In the genomic region with DNA sequence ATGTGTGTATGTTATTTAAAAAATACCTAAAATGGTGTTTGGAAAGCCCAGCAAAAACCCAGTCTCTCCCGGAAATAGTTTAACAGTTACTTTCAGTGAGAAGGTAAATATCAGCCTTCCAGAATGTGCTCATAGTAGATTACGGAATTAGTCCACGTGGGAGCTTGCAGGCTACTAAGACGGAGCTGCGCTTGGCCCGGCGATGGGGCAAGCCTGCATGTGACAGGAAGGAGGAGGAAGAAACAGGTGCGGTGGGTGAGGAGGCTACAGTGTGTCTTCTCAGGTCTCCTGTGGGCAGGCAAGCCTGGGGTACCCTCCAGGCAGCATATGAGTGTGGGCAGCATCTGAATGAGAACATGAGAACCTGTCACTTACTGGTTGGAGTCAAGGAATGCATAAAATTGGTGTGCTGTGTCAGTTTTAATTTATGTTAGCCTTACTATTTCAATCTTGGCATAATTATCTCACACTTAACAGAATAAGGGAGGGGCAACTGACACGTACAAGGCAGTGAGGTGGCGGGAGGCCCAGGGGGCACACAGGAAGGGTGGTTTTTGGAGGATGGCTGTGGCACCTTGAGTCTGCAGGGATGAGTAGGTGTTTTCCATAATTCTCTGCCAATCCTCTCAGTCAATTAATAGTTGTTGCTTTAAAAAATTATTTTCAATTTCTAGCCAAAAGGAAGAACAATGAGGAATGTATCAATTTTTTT, we compare ENCODE assay signal across 16 cellular contexts. TPM values are rescaled to one million over a fixed set of nuclear protein-coding genes. Genes with fewer than 3 reads are reported as not detected.
A peak's percentile ranks its signal among the peaks of the same experiment; 100 is the strongest.
DNase-seq lines count a peak whose midpoint lies in the region; ATAC-seq and TF ChIP-seq lines count a peak whose summit lies in the region.
"Had no signal": no experiment of that assay in that cellular context is flagged by ENCODE, and none has a peak within 500 bp of the region (broad histone marks: within the 10 kb centered on the region; RNA-seq: fewer than 3 reads in every experiment).

No MANE protein-coding gene starts in this region.

- TF ChIP-seq EP300 in suprapubic skin (IDR thresholded peaks at IDR 0.05) = no peak

- peak; percentile 84 for DNase-seq in MCF 10A (ENCODE audit: unreplicated experiment)
- DNase-seq in breast epithelium (ENCODE audit: low spot score in 2 of 2) = no peak
- no peak for DNase-seq in left lung
- no peak for DNase-seq in suprapubic skin (ENCODE audit: low spot score in 2 of 2)
- no peak for DNase-seq in DMS 273 (lab: John Stamatoyannopoulos, UW; ENCODE audit: unreplicated experiment)
- DNase-seq in DMS114 treated with DMSO at 0.1 percent for 48 hours (lab: John Stamatoyannopoulos, UW; ENCODE audit: unreplicated experiment) = no peak
- DNase-seq: activated T-cell treated with anti-CD3 and anti-CD28 coated beads, Interleukin-2, amount 50 U/mL, for 4 hours; AML-193; hippocampal formation; NCI-H1048; NCI-H510A; stimulated activated naive B cell treated with anti-CD40 and anti-IgM and Interleukin-4, amounts not matched to agents 10 μg/mL and 1 μg/mL and 100 μg/mL, for 72 hours had no signal

- H3K27ac Mint-ChIP-seq in MCF 10A (ENCODE audit: low read depth, unreplicated experiment) = peak overlapping the region; percentile 86
- peak overlapping the region; percentile 20 for H3K27ac Mint-ChIP-seq in activated T-helper 17 cell treated with anti-CD3 and anti-CD28 coated beads, Interleukin-2, amount 50 U/mL, for 72 hours
- H3K27ac Mint-ChIP-seq: memory B cell; stimulated activated naive B cell treated with anti-CD40 and anti-IgM and Interleukin-4, amounts not matched to agents 10 μg/mL and 1 μg/mL and 100 μg/mL, for 72 hours had no signal

- BruUV-seq in MCF 10A (replicated peaks; lab: Mats Ljungman, UMichigan) = no TSS peak

- H3K36me3 ChIP-seq in breast epithelium = no peaks in the 10 kb centered on the region
- H3K36me3 ChIP-seq in left lung = no peaks in the 10 kb centered on the region
- H3K36me3 ChIP-seq in subcutaneous abdominal adipose tissue (ENCODE audit: control insufficient read depth in 5 of 5, insufficient read depth in 5 of 5, low read length in 5 of 5) = peaks cover 0 to 3% (median 0%) of the 10 kb centered on the region in 5 donors
- no peaks in the 10 kb centered on the region for H3K36me3 ChIP-seq in suprapubic skin

- TF ChIP-seq POLR2A in breast epithelium (IDR thresholded peaks at IDR 0.05) (no peak), suprapubic skin (IDR thresholded peaks at IDR 0.05) (no peak)

- POLR2A ChIA-PET in MCF 10A (lab: Yijun Ruan, JAX) = interaction anchor here (1.4 to 2.5 kb wide), 3 partner anchors 13 to 97 kb away, joined by 4 to 11 read pairs (median 7); a partner anchor contains a TSS

- H3K4me1 Mint-ChIP-seq in MCF 10A (ENCODE audit: insufficient read depth, unreplicated experiment) = peaks cover 42% of the 10 kb centered on the region
- no peaks in the 10 kb centered on the region for H3K4me1 Mint-ChIP-seq in activated T-helper 17 cell treated with anti-CD3 and anti-CD28 coated beads, Interleukin-2, amount 50 U/mL, for 72 hours
- H3K4me1 Mint-ChIP-seq: stimulated activated naive B cell treated with anti-CD40 and anti-IgM and Interleukin-4, amounts not matched to agents 10 μg/mL and 1 μg/mL and 100 μg/mL, for 72 hours had no signal

- no peaks in the 10 kb centered on the region for H3K27me3 Mint-ChIP-seq in MCF 10A (ENCODE audit: insufficient read depth, unreplicated experiment)
- peaks cover 8% of the 10 kb centered on the region for H3K27me3 Mint-ChIP-seq in activated T-helper 17 cell treated with anti-CD3 and anti-CD28 coated beads, Interleukin-2, amount 50 U/mL, for 72 hours

- H3K4me3 Mint-ChIP-seq in MCF 10A (ENCODE audit: unreplicated experiment) = peak overlapping the region; percentile 42
- H3K4me3 Mint-ChIP-seq in activated T-helper 17 cell treated with anti-CD3 and anti-CD28 coated beads, Interleukin-2, amount 50 U/mL, for 72 hours = no peak overlapping the region
- H3K4me3 Mint-ChIP-seq: activated T-cell treated with anti-CD3 and anti-CD28 coated beads, Interleukin-2, amount 50 U/mL, for 4 hours; memory B cell; stimulated activated naive B cell treated with anti-CD40 and anti-IgM and Interleukin-4, amounts not matched to agents 10 μg/mL and 1 μg/mL and 100 μg/mL, for 72 hours had no signal

- H3K4me1 ChIP-seq in breast epithelium (no peaks in the 10 kb centered on the region), left lung (no peaks in the 10 kb centered on the region), subcutaneous abdominal adipose tissue (ENCODE audit: control insufficient read depth in 5 of 5, insufficient read depth in 5 of 5, low read length in 5 of 5) (peaks cover 0 to 36% (median 7%) of the 10 kb centered on the region in 5 donors), suprapubic skin (no peaks in the 10 kb centered on the region)

- no peak for ATAC-seq in activated T-helper 17 cell treated with anti-CD3 and anti-CD28 coated beads, Interleukin-2, amount 50 U/mL, for 72 hours (replicated peaks)
- ATAC-seq in left lung = peak; percentile 81
- ATAC-seq: Right ventricle myocardium inferior; stimulated activated naive B cell treated with anti-CD40 and anti-IgM and Interleukin-4, amounts not matched to agents 10 μg/mL and 1 μg/mL and 100 μg/mL, for 72 hours had no signal

- H3K9me3 ChIP-seq in breast epithelium (peaks cover 0 to 8% of the 10 kb centered on the region in 2 donors), left lung (no peaks in the 10 kb centered on the region), subcutaneous abdominal adipose tissue (ENCODE audit: control insufficient read depth in 5 of 5, low read length in 5 of 5) (no peaks in the 10 kb centered on the region), suprapubic skin (no peaks in the 10 kb centered on the region)

- no peak overlapping the region for H3K9ac ChIP-seq in subcutaneous abdominal adipose tissue (ENCODE audit: low read length in 5 of 5)

- peaks cover 26% of the 10 kb centered on the region for H3K36me3 Mint-ChIP-seq in MCF 10A (ENCODE audit: insufficient read depth, unreplicated experiment)
- H3K36me3 Mint-ChIP-seq in activated T-helper 17 cell treated with anti-CD3 and anti-CD28 coated beads, Interleukin-2, amount 50 U/mL, for 72 hours (ENCODE audit: low read depth) = no peaks in the 10 kb centered on the region
- H3K36me3 Mint-ChIP-seq: memory B cell; stimulated activated naive B cell treated with anti-CD40 and anti-IgM and Interleukin-4, amounts not matched to agents 10 μg/mL and 1 μg/mL and 100 μg/mL, for 72 hours had no signal

- intact Hi-C loops in MCF 10A (cut with micrococcal nuclease) = loop anchor here (1.0 to 5.0 kb wide), 2 partner anchors 14 to 47 kb away; no protein-coding TSS in a partner anchor
- intact Hi-C loops in breast epithelium (cut with DNase I; ENCODE audit: low total_unique reads) = no loop called here
- intact Hi-C loops in left lung (cut with DNase I) = no loop called here

- peak overlapping the region in 1 of 2 donors; percentile 43 for H3K27ac ChIP-seq in breast epithelium
- no peak overlapping the region for H3K27ac ChIP-seq in left lung
- peak overlapping the region; percentile 33 for H3K27ac ChIP-seq in subcutaneous abdominal adipose tissue (ENCODE audit: low read depth, low read length)
- H3K27ac ChIP-seq in suprapubic skin = no peak overlapping the region

- TF ChIP-seq CTCF in MCF 10A (IDR thresholded peaks at IDR 0.05; ENCODE audit: unreplicated experiment) = no peak
- TF ChIP-seq CTCF in breast epithelium (IDR thresholded peaks at IDR 0.05) = no peak
- no peak for TF ChIP-seq CTCF in left lung (IDR thresholded peaks at IDR 0.05)
- no peak for TF ChIP-seq CTCF in suprapubic skin (IDR thresholded peaks at IDR 0.05)

- 54% methylated on average over 10 of the region's 10 CpGs for WGBS in suprapubic skin

- H3K4me3 ChIP-seq in breast epithelium (no peak overlapping the region), left lung (no peak overlapping the region), subcutaneous abdominal adipose tissue (ENCODE audit: low read depth in 1 of 5, low read length in 5 of 5) (no peak overlapping the region), suprapubic skin (no peak overlapping the region)

- no peaks in the 10 kb centered on the region for H3K9me3 Mint-ChIP-seq in MCF 10A (ENCODE audit: unreplicated experiment)
- H3K9me3 Mint-ChIP-seq in activated T-helper 17 cell treated with anti-CD3 and anti-CD28 coated beads, Interleukin-2, amount 50 U/mL, for 72 hours = no peaks in the 10 kb centered on the region
- H3K9me3 Mint-ChIP-seq: activated T-cell treated with anti-CD3 and anti-CD28 coated beads, Interleukin-2, amount 50 U/mL, for 4 hours had no signal

- H3K27me3 ChIP-seq in breast epithelium = no peaks in the 10 kb centered on the region
- H3K27me3 ChIP-seq in left lung = no peaks in the 10 kb centered on the region
- no peaks in the 10 kb centered on the region for H3K27me3 ChIP-seq in subcutaneous abdominal adipose tissue (ENCODE audit: control insufficient read depth in 5 of 5, insufficient read depth in 4 of 5, low read length in 5 of 5)
- no peaks in the 10 kb centered on the region for H3K27me3 ChIP-seq in suprapubic skin

- CTCF ChIA-PET in MCF 10A (lab: Yijun Ruan, JAX) = no interaction called here

RNA-seq across cellular contexts. Expression of a gene that starts 35.7 kb away (rescaled TPM):
- 86.1 and 91.9 TPM in 2 replicates for total RNA-seq in MCF 10A (2022)
- total RNA-seq in breast epithelium = 100 to 1,000 TPM in 1 of 3 donors, 10 to 100 TPM in 2; 70.8 to 241 (median 82.9) TPM
- total RNA-seq in activated T-helper 17 cell treated with anti-CD3 and anti-CD28 coated beads, Interleukin-2, amount 50 U/mL, for 72 hours = under 1 TPM; 0.66 to 0.67 TPM
- total RNA-seq in left lung = 10 to 100 TPM; 20.4 to 22.5 TPM
- total RNA-seq in suprapubic skin = 10 to 100 TPM; 17.5 to 26.9 (median 19.9) TPM

Comparison
In these comparisons a context has a peak if more than half of its experiments do, and no peak if none do; other contexts are left out.
1. RNA of a gene that starts 35.7 kb away (total RNA-seq): 86.1 to 91.9 TPM in MCF 10A, 70.8 to 241 TPM in breast epithelium, 20.4 to 22.5 TPM in left lung and 17.5 to 26.9 TPM in suprapubic skin; 0.66 to 0.67 TPM in activated T-helper 17 cell treated with anti-CD3 and anti-CD28 coated beads, Interleukin-2, amount 50 U/mL, for 72 hours; every median in the first group is over 10 times any median in the second.